Comparison of ENCODE assay signal across 1 cellular context in the genomic region with DNA sequence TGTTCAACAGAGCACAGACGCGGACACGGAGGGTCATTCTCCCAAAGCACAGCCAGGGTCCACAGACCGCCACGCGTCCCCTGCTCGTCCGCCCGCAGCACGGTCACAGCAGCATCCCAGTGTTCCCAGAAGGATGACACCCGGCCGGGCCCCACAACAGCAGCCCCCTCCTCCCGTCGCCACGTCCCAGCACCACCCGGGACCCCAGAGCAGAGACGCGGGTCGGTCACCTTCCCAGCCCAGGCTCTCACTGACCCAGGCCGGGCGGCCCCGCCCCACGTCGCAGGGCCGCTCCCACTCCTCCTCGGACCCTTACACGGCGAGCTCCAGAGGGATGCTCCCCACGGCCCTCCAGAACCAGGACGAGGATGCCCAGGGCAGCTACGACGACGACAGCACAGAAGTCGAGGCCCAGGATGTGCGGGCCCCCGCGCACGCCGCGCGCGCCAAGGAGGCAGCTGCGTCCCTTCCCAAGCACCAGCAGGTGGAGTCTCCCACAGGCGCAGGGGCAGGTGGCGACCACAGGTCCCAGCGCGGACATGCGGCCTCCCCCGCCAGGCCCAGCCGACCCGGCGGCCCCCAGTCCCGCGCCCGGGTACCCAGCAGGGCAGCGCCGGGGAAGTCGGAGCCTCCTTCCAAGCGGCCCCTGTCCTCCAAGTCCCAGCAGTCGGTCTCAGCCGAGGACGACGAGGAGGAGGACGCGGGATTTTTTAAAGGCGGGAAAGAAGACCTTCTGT.
TF ChIP-seq lines count a peak whose summit lies in the region.

No MANE protein-coding gene starts in this region.

TF ChIP-seq in H1, 55 proteins besides CTCF, POLR2A, EP300 and RAD21 (continued from another document):
- TF ChIP-seq JUN (IDR thresholded peaks at IDR 0.05; ENCODE audit: low read depth, low read length) = no peak
- 0 out of 2 replicates have a peak, but pooled peaks have one; percentile 46 for TF ChIP-seq SUZ12 (IDR thresholded peaks at IDR 0.05; ENCODE audit: low read length)
- TF ChIP-seq CBX8 (IDR thresholded peaks at IDR 0.05; ENCODE audit: borderline replicate concordance, low read depth, low read length) = no peak
- no peak for TF ChIP-seq CHD2 (IDR thresholded peaks at IDR 0.05; ENCODE audit: low read length)
- no peak for TF ChIP-seq SP1 (IDR thresholded peaks at IDR 0.05; ENCODE audit: low read depth, low read length)
- no peak for TF ChIP-seq SAP30 (IDR thresholded peaks at IDR 0.05; ENCODE audit: insufficient read depth, insufficient replicate concordance, low read length)
- no peak for TF ChIP-seq RBBP5 (IDR thresholded peaks at IDR 0.05; ENCODE audit: borderline replicate concordance, low read depth, low read length)
- no peak for TF ChIP-seq MAFK (IDR thresholded peaks at IDR 0.05; ENCODE audit: low read depth, low read length)
- no peak for TF ChIP-seq RFX5 (IDR thresholded peaks at IDR 0.05; ENCODE audit: borderline replicate concordance, low read depth, low read length)
- TF ChIP-seq CTBP2 (IDR thresholded peaks at IDR 0.05; ENCODE audit: borderline replicate concordance, insufficient read depth, insufficient read length, low read length) = no peak
- TF ChIP-seq EGR1 (IDR thresholded peaks at IDR 0.05; ENCODE audit: borderline replicate concordance, low read depth, low read length) = no peak
- no peak for TF ChIP-seq KDM5A (IDR thresholded peaks at IDR 0.05; ENCODE audit: low read length)
- peak; percentile 35 for TF ChIP-seq EZH2 (IDR thresholded peaks at IDR 0.05; ENCODE audit: low read depth, low read length, severe bottlenecking)
- no peak for TF ChIP-seq SP2 (IDR thresholded peaks at IDR 0.05; ENCODE audit: low read length)
- TF ChIP-seq TEAD4 (IDR thresholded peaks at IDR 0.05; ENCODE audit: low read depth, low read length) = no peak
- no peak for TF ChIP-seq HDAC6 (IDR thresholded peaks at IDR 0.05; ENCODE audit: low read depth, low read length)
- no peak for TF ChIP-seq SIRT6 (IDR thresholded peaks at IDR 0.05; ENCODE audit: low read length)
- TF ChIP-seq FOSL1 (IDR thresholded peaks at IDR 0.05; ENCODE audit: insufficient read depth, low read depth, low read length) = no peak
- TF ChIP-seq BRCA1 (IDR thresholded peaks at IDR 0.05; ENCODE audit: low read depth, low read length) = no peak
- no peak for TF ChIP-seq GABPA (IDR thresholded peaks at IDR 0.05; ENCODE audit: borderline replicate concordance, insufficient read depth, low read length)
- TF ChIP-seq KDM1A (IDR thresholded peaks at IDR 0.05; ENCODE audit: borderline replicate concordance, low read length) = no peak
- no peak for TF ChIP-seq CHD1 (IDR thresholded peaks at IDR 0.05; ENCODE audit: low read depth, low read length)
- no peak for TF ChIP-seq HDAC2 (IDR thresholded peaks at IDR 0.05; ENCODE audit: borderline replicate concordance in 1 of 2, low read depth in 2 of 2, low read length in 2 of 2)
- no peak for TF ChIP-seq TCF12 (IDR thresholded peaks at IDR 0.05; ENCODE audit: low read depth, low read length)
- no peak for TF ChIP-seq SRF (IDR thresholded peaks at IDR 0.05; ENCODE audit: low read depth, low read length)
- TF ChIP-seq POLR2AphosphoS5 (IDR thresholded peaks at IDR 0.05; ENCODE audit: low read depth, low read length) = no peak
- TF ChIP-seq, protein P1, sequence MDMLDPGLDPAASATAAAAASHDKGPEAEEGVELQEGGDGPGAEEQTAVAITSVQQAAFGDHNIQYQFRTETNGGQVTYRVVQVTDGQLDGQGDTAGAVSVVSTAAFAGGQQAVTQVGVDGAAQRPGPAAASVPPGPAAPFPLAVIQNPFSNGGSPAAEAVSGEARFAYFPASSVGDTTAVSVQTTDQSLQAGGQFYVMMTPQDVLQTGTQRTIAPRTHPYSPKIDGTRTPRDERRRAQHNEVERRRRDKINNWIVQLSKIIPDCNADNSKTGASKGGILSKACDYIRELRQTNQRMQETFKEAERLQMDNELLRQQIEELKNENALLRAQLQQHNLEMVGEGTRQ (IDR thresholded peaks at IDR 0.05; ENCODE audit: low read length) = no peak
- no peak for TF ChIP-seq NANOG (IDR thresholded peaks at IDR 0.05; ENCODE audit: insufficient read depth, low read depth, low read length, poor library complexity, severe bottlenecking)
- TF ChIP-seq, protein P2, sequence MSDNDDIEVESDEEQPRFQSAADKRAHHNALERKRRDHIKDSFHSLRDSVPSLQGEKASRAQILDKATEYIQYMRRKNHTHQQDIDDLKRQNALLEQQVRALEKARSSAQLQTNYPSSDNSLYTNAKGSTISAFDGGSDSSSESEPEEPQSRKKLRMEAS (IDR thresholded peaks at IDR 0.05) = peak; percentile 71
- no peak for TF ChIP-seq CREB1 (IDR thresholded peaks at IDR 0.05)
- TF ChIP-seq ZNF274 (IDR thresholded peaks at IDR 0.05; ENCODE audit: borderline replicate concordance, extremely low read depth, low read length) = no peak
- no peak for TF ChIP-seq CHD7 (IDR thresholded peaks at IDR 0.05; ENCODE audit: insufficient replicate concordance, low read length)
- TF ChIP-seq KDM4A (IDR thresholded peaks at IDR 0.05; ENCODE audit: low read depth, low read length, severe bottlenecking) = peak; percentile 51
- TF ChIP-seq, protein P3, sequence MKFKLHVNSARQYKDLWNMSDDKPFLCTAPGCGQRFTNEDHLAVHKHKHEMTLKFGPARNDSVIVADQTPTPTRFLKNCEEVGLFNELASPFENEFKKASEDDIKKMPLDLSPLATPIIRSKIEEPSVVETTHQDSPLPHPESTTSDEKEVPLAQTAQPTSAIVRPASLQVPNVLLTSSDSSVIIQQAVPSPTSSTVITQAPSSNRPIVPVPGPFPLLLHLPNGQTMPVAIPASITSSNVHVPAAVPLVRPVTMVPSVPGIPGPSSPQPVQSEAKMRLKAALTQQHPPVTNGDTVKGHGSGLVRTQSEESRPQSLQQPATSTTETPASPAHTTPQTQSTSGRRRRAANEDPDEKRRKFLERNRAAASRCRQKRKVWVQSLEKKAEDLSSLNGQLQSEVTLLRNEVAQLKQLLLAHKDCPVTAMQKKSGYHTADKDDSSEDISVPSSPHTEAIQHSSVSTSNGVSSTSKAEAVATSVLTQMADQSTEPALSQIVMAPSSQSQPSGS (IDR thresholded peaks at IDR 0.05; ENCODE audit: low read length) = no peak
- no peak for TF ChIP-seq RNF2 (IDR thresholded peaks at IDR 0.05; ENCODE audit: borderline replicate concordance, low read depth, low read length, missing control alignments, poor library complexity, severe bottlenecking)
- TF ChIP-seq SIX5 (IDR thresholded peaks at IDR 0.05; ENCODE audit: low read depth, low read length) = no peak
- no peak for TF ChIP-seq GTF2F1 (IDR thresholded peaks at IDR 0.05; ENCODE audit: borderline replicate concordance, low read depth, low read length)
- peak; percentile 77 for TF ChIP-seq E2F6 (IDR thresholded peaks at IDR 0.05)
TF ChIP-seq in H1: peak in this region for 5.
